8 cellular contexts compared by ENCODE assay signal in the genomic region with DNA sequence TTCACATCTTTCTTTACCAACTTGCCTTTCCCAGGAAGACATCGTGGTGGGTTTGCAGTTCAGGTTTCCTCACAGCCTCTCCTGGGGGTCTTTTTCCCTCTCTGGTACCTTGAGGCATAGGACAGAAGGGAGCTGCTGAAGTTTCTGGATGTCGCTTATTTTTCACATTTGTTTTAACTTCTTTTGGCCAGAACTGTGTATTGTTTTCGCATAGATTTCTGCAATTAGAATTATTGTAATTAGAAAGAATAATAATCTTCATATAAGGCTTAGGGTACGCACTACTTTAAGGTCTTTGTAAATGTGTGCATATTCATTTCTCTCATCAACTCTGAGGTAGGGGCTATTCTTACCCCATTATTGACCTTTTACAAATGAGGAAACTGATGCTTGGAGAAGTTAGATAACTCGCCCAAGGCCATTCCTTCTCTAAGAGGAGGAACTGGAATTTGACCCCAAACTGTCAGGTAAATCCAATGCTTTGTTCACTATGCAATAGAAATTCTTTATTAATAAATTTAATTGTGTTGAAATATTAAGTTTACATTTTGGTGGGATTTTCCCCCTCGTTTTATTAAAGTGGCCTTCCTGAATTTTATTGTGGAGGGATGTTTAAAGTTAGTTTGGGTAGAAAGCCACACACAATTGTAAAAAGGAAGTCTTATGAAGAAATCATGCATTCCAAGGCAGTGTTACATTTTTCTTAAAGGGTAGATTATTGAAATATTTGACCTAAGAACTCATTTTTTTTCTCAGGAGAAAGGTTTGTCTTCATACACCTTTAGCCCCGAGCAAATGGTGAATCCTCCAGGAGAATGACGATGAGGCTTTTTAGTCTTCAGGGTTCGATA. TPM values are rescaled to one million over a fixed set of nuclear protein-coding genes. Genes with fewer than 3 reads are reported as not detected.
DNase-seq lines count a peak whose midpoint lies in the region; ATAC-seq, FAIRE-seq and TF ChIP-seq lines count a peak whose summit lies in the region.

No MANE protein-coding gene starts in this region.

- no peaks in the 10 kb centered on the region for H3K27me3 ChIP-seq in GM23248 (replicated peaks; ENCODE audit: insufficient read depth)
- no peaks in the 10 kb centered on the region for H3K27me3 ChIP-seq in SU-DHL-6 (ENCODE audit: low read length)

- WGBS in GM23248 (ENCODE audit: low coverage in 1 of 2, low lambda C conversion rate in 2 of 2, missing lambda C conversion rate in 2 of 2), 2 experiments: 64 to 66% methylated on average over 9 of the region's 9 CpGs

- H3K79me2 ChIP-seq in GM23248 (ENCODE audit: insufficient read depth) (peaks cover 55% of the 10 kb centered on the region), SU-DHL-6 (ENCODE audit: insufficient read depth, low read length) (no peaks in the 10 kb centered on the region)

- DNase-seq in GM23248 (peak; percentile 53), fibroblast of villous mesenchyme (ENCODE audit: low read depth) (peak; percentile 50), activated gamma-delta T cell (lab: John Stamatoyannopoulos, UW) (no peak), HTR-8/SVneo (ENCODE audit: insufficient read length, low spot score) (no peak)

- H3K27ac ChIP-seq in GM23248 (peak overlapping the region; percentile 100), SU-DHL-6 (ENCODE audit: low read depth, low read length) (no peak overlapping the region), skin epidermis (peak overlapping the region in 20 of 21 experiments; percentile 97 to 100 (median 99))

- no peaks in the 10 kb centered on the region for H3K36me3 ChIP-seq in GM23248 (ENCODE audit: low read depth)
- H3K36me3 ChIP-seq in SU-DHL-6 (ENCODE audit: low read length): no peaks in the 10 kb centered on the region

- H3K9me2 ChIP-seq in GM23248 (ENCODE audit: insufficient read depth) (no peaks in the 10 kb centered on the region), SU-DHL-6 (replicated peaks; ENCODE audit: insufficient read depth, low read length) (no peaks in the 10 kb centered on the region)

- peaks cover 66% of the 10 kb centered on the region for H3K4me1 ChIP-seq in GM23248 (ENCODE audit: insufficient read depth)

- no peak for TF ChIP-seq CTCF in SU-DHL-6 (IDR thresholded peaks at IDR 0.05; ENCODE audit: insufficient read depth, low read length, poor library complexity, severe bottlenecking)
- TF ChIP-seq CTCF in fibroblast of villous mesenchyme (IDR thresholded peaks at IDR 0.05; ENCODE audit: insufficient read depth, low read depth, low read length): no peak

- H3K4me3 ChIP-seq in GM23248 (peak overlapping the region; percentile 83), SU-DHL-6 (ENCODE audit: insufficient read depth, low read length, poor library complexity, severe bottlenecking) (no peak overlapping the region), fibroblast of villous mesenchyme (ENCODE audit: low read depth, low read length) (peak overlapping the region; percentile 67), skin epidermis (peak overlapping the region; percentile 52 to 66 (median 59))

- no peak overlapping the region for H2AFZ ChIP-seq in GM23248
- H2AFZ ChIP-seq in SU-DHL-6 (ENCODE audit: low read depth, low read length, severe bottlenecking): no peak overlapping the region

- ATAC-seq in HG03460 (IDR thresholded peaks at IDR 0.05; ENCODE audit: unreplicated experiment): no peak
- no peak for ATAC-seq in HG02798 (IDR thresholded peaks at IDR 0.05; ENCODE audit: poor library complexity, unreplicated experiment)

- FAIRE-seq in HTR-8/SVneo (lab: Jason Lieb, UNC): no peak

- H3F3A ChIP-seq in GM23248 (ENCODE audit: insufficient read depth) (peaks cover 80% of the 10 kb centered on the region), SU-DHL-6 (ENCODE audit: insufficient read depth) (peaks cover 38% of the 10 kb centered on the region)

- no peaks in the 10 kb centered on the region for H4K20me1 ChIP-seq in GM23248 (ENCODE audit: insufficient read depth)
- H4K20me1 ChIP-seq in SU-DHL-6 (ENCODE audit: low read depth, low read length): no peaks in the 10 kb centered on the region

- H3K9me3 ChIP-seq in GM23248 (ENCODE audit: low read depth) (no peaks in the 10 kb centered on the region), SU-DHL-6 (ENCODE audit: insufficient read depth, low read length) (no peaks in the 10 kb centered on the region)

- H3K4me2 ChIP-seq in GM23248 (ENCODE audit: unreplicated experiment) (peak overlapping the region; percentile 91), SU-DHL-6 (ENCODE audit: low read depth, low read length, poor library complexity, severe bottlenecking) (peak overlapping the region; percentile 70)

- in situ Hi-C loops in GM23248 (cut with MboI): loop anchor here (10.0 kb wide), 1 partner anchor 280 kb away; no protein-coding TSS in a partner anchor

- H3K9ac ChIP-seq in GM23248: peak overlapping the region; percentile 97
- H3K9ac ChIP-seq in SU-DHL-6 (ENCODE audit: low read length): no peak overlapping the region

RNA-seq across cellular contexts. Expression of a gene that starts 12.1 kb away (rescaled TPM):
- total RNA-seq in GM23248 (2014; rRNA removed; shearing (Covaris generic)): 1,383 and 1,539 TPM in 2 replicates
- 649 and 683 TPM in 2 replicates for polyA plus RNA-seq in GM23248 (2016; fragmentation: Nextera tagmentation; extraction: Ambion mirVana)
- 914 and 1,547 TPM in 2 replicates for total RNA-seq in fibroblast of villous mesenchyme

Comparison
In these comparisons a context has a peak if more than half of its experiments do, and no peak if none do; other contexts are left out.
1. DNase-seq: peak in GM23248 (single experiment) and fibroblast of villous mesenchyme (single experiment); none in activated gamma-delta T cell (single experiment) and HTR-8/SVneo (single experiment).